Comparison of ENCODE assay signal across 10 cellular contexts in the genomic region with DNA sequence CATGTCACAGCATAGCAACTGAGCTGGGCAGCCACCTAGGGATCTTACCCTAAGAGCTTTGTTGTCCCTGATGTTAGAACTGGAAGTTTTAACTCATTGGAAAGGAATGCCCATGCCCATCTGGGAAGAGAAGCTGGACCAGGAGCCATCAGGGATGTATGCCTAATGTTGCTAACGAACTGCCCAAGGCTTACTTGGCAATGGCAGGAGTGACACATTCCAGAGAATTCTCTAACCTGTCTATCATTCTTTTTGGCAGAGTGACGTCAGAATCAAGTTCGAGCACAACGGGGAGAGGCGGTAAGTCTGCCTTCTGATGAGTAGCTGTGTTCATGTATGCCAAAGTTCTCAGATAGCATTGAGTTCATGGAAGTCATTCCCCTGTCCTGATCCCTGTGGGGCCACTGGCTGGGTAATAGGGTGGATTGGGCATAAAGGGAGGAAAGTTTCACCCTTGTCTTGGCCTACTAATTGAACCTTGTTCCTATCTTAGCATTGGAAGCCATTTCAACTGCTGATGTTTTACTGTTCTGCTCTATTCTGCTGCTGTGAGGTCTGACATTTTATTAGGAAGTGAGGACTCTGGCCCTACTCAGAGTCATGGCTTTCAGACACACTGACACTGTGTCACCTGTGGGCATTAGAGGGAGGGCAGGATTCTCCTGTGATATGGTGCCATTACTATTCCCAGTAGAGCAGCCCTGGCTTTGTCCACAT. TPM values are rescaled to one million over a fixed set of nuclear protein-coding genes. Genes with fewer than 3 reads are reported as not detected.
DNase-seq lines count a peak whose midpoint lies in the region; ATAC-seq, FAIRE-seq and TF ChIP-seq lines count a peak whose summit lies in the region.
"Had no signal": no experiment of that assay in that cellular context is flagged by ENCODE, and none has a peak within 500 bp of the region (broad histone marks: within the 10 kb centered on the region; RNA-seq: fewer than 3 reads in every experiment).

No MANE protein-coding gene starts in this region.

- FAIRE-seq in kidney (lab: Jason Lieb, UNC), result no peak
- FAIRE-seq: H1 had no signal

- H3K9me2 ChIP-seq in SU-DHL-6 (replicated peaks; ENCODE audit: insufficient read depth, low read length), result no peaks in the 10 kb centered on the region

- no peaks in the 10 kb centered on the region for H3K36me3 ChIP-seq in SU-DHL-6 (ENCODE audit: low read length)
- H3K36me3 ChIP-seq in kidney (ENCODE audit: control insufficient read depth in 1 of 2, insufficient read depth in 2 of 2, low read length in 2 of 2), result peaks cover 17% of the 10 kb centered on the region in 2 donors

- intact Hi-C loops in kidney (cut with DNase I), result no loop called here

- TF ChIP-seq CTCF in SU-DHL-6 (IDR thresholded peaks at IDR 0.05; ENCODE audit: insufficient read depth, low read length, poor library complexity, severe bottlenecking) (no peak), kidney (IDR thresholded peaks at IDR 0.05; ENCODE audit: borderline replicate concordance, extremely low read depth, insufficient read depth) (no peak)

- H3K27me3 Mint-ChIP-seq in activated T-cell treated with anti-CD3 and anti-CD28 coated beads, Interleukin-2, amount 50 U/mL, for 24 hours, result no peaks in the 10 kb centered on the region
- no peaks in the 10 kb centered on the region for H3K27me3 Mint-ChIP-seq in stimulated activated naive CD8-positive, alpha-beta T cell treated with anti-CD3 and anti-CD28 coated beads, Interleukin-15, amount 100 ng/mL, for 72 hours

- H3K36me3 Mint-ChIP-seq in activated T-cell treated with anti-CD3 and anti-CD28 coated beads, Interleukin-2, amount 50 U/mL, for 24 hours (ENCODE audit: low read depth), result peaks cover 53% of the 10 kb centered on the region

- no peak for DNase-seq in activated T-cell treated with anti-CD3 and anti-CD28 coated beads, Interleukin-2, amount 50 U/mL, for 24 hours
- DNase-seq in activated T-cell treated with anti-CD3 and anti-CD28 coated beads for 4 hours (no peak), medulla oblongata (ENCODE audit: extremely low spot score) (no peak), SK-N-DZ (ENCODE audit: low spot score) (no peak), kidney (no peak)
- DNase-seq in stimulated activated naive CD8-positive, alpha-beta T cell treated with anti-CD3 and anti-CD28 coated beads, Interleukin-15, amount 100 ng/mL, for 72 hours, result no peak
- DNase-seq: NCI-H524 had no signal

- H3K27me3 ChIP-seq in SU-DHL-6 (ENCODE audit: low read length), result no peaks in the 10 kb centered on the region

- H3K9ac ChIP-seq in SU-DHL-6 (ENCODE audit: low read length) (no peak overlapping the region), kidney (ENCODE audit: low read length in 2 of 2) (no peak overlapping the region)

- no peaks in the 10 kb centered on the region for H3K9me3 Mint-ChIP-seq in activated T-cell treated with anti-CD3 and anti-CD28 coated beads, Interleukin-2, amount 50 U/mL, for 24 hours
- no peaks in the 10 kb centered on the region for H3K9me3 Mint-ChIP-seq in stimulated activated naive CD8-positive, alpha-beta T cell treated with anti-CD3 and anti-CD28 coated beads, Interleukin-15, amount 100 ng/mL, for 72 hours

- no peaks in the 10 kb centered on the region for H3K79me2 ChIP-seq in SU-DHL-6 (ENCODE audit: insufficient read depth, low read length)

- H3K4me3 Mint-ChIP-seq in activated T-cell treated with anti-CD3 and anti-CD28 coated beads, Interleukin-2, amount 50 U/mL, for 24 hours, result no peak overlapping the region
- no peak overlapping the region for H3K4me3 Mint-ChIP-seq in stimulated activated naive CD8-positive, alpha-beta T cell treated with anti-CD3 and anti-CD28 coated beads, Interleukin-15, amount 100 ng/mL, for 72 hours

- H3K27ac ChIP-seq in SU-DHL-6 (ENCODE audit: low read depth, low read length) (0 out of 2 replicates have a peak overlapping the region, but pooled peaks have one; percentile 14), kidney (ENCODE audit: low read depth in 2 of 2, low read length in 2 of 2) (no peak overlapping the region)

- H3K4me1 ChIP-seq in kidney (ENCODE audit: control insufficient read depth in 1 of 2, insufficient read depth in 1 of 2, low read depth in 1 of 2, low read length in 2 of 2), result no peaks in the 10 kb centered on the region

- H2AFZ ChIP-seq in SU-DHL-6 (ENCODE audit: low read depth, low read length, severe bottlenecking), result no peak overlapping the region

- peaks cover 17% of the 10 kb centered on the region for H3K4me1 Mint-ChIP-seq in activated T-cell treated with anti-CD3 and anti-CD28 coated beads, Interleukin-2, amount 50 U/mL, for 24 hours (ENCODE audit: low read depth)
- peaks cover 14% of the 10 kb centered on the region for H3K4me1 Mint-ChIP-seq in stimulated activated naive CD8-positive, alpha-beta T cell treated with anti-CD3 and anti-CD28 coated beads, Interleukin-15, amount 100 ng/mL, for 72 hours

- H3K27ac Mint-ChIP-seq in activated T-cell treated with anti-CD3 and anti-CD28 coated beads, Interleukin-2, amount 50 U/mL, for 24 hours, result peak overlapping the region; percentile 37
- no peak overlapping the region for H3K27ac Mint-ChIP-seq in stimulated activated naive CD8-positive, alpha-beta T cell treated with anti-CD3 and anti-CD28 coated beads, Interleukin-15, amount 100 ng/mL, for 72 hours

- no peaks in the 10 kb centered on the region for H3K9me3 ChIP-seq in SU-DHL-6 (ENCODE audit: insufficient read depth, low read length)
- H3K9me3 ChIP-seq in kidney (ENCODE audit: control insufficient read depth in 1 of 2, low read length in 2 of 2), result no peaks in the 10 kb centered on the region

- ATAC-seq in HG02884 (IDR thresholded peaks at IDR 0.05; ENCODE audit: unreplicated experiment), result peak; percentile 52
- ATAC-seq in stimulated activated naive CD8-positive, alpha-beta T cell treated with anti-CD3 and anti-CD28 coated beads, Interleukin-15, amount 100 ng/mL, for 72 hours, result peak; percentile 33

- no peak overlapping the region for H3K4me2 ChIP-seq in SU-DHL-6 (ENCODE audit: low read depth, low read length, poor library complexity, severe bottlenecking)

- H4K20me1 ChIP-seq in SU-DHL-6 (ENCODE audit: low read depth, low read length), result no peaks in the 10 kb centered on the region

- H3K4me3 ChIP-seq in SU-DHL-6 (ENCODE audit: insufficient read depth, low read length, poor library complexity, severe bottlenecking) (no peak overlapping the region), kidney (ENCODE audit: low read length in 2 of 2) (no peak overlapping the region)

- no peaks in the 10 kb centered on the region for H3F3A ChIP-seq in SU-DHL-6 (ENCODE audit: insufficient read depth)

RNA-seq across cellular contexts. Expression of a gene that starts 23.7 kb away (rescaled TPM):
- 26.6 and 28.1 TPM in 2 replicates for polyA plus RNA-seq in SK-N-DZ (2014; cell fraction: cytosol; rRNA removed)
- polyA plus RNA-seq in SK-N-DZ (2014; cell fraction: nucleus; rRNA removed), result 41.0 and 61.6 TPM in 2 replicates
- 50.5 TPM for total RNA-seq in kidney
- 17.4 TPM for polyA plus RNA-seq in kidney (ENCODE audit: insufficient read depth, low read depth, low replicate concordance)

RNA-seq across cellular contexts. Expression of a gene that starts 45.2 kb away (rescaled TPM):
- polyA plus RNA-seq in SK-N-DZ (2014; cell fraction: cytosol; rRNA removed), result 21.5 and 26.4 TPM in 2 replicates
- polyA plus RNA-seq in SK-N-DZ (2014; cell fraction: nucleus; rRNA removed), result 13.9 and 21.1 TPM in 2 replicates
- total RNA-seq in kidney, result 18.4 TPM
- 80.1 TPM for polyA plus RNA-seq in kidney (ENCODE audit: insufficient read depth, low read depth, low replicate concordance)

RNA-seq across cellular contexts. Expression of a gene that starts 54.0 kb away (rescaled TPM):
- 134 and 169 TPM in 2 replicates for polyA plus RNA-seq in SK-N-DZ (2014; cell fraction: cytosol; rRNA removed)
- 828 and 858 TPM in 2 replicates for polyA plus RNA-seq in SK-N-DZ (2014; cell fraction: nucleus; rRNA removed)
- 32.3 TPM for total RNA-seq in kidney
- polyA plus RNA-seq in kidney (ENCODE audit: insufficient read depth, low read depth, low replicate concordance), result 11.5 TPM
